Comparison of ENCODE assay signal across 8 cellular contexts in the genomic region with DNA sequence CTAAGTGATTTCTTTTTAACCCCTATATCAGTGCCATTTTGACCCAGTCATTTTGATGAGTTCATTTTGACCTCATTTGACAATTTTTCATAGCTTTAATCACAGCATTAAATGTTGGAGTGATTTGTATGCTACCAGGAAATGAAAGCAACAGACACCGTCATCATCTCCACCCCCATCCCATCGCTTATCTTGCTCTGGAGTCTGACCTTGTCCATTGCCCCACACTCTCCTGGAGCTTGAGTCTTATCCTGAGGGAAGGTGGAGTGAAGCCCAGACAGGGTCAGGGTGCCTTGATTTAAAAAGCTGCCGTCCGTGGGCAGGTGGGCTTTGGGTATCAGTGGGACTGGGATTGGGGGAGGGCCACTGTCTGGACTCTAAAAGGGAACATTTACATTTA.
"Had no signal": no experiment of that assay in that cellular context is flagged by ENCODE, and none has a peak within 500 bp of the region (broad histone marks: within the 10 kb centered on the region; RNA-seq: fewer than 3 reads in every experiment).

No MANE protein-coding gene starts in this region.

- H3K27ac ChIP-seq: GM23248, HL-60 had no signal

- H3K9ac ChIP-seq: GM23248 had no signal

- H3K36me3 ChIP-seq: HAP-1 had no signal

- H3K4me1 ChIP-seq: HAP-1 had no signal

- H3K4me3 ChIP-seq: GM23248, HAP-1 had no signal

- ATAC-seq: HCT116 had no signal

- H3K4me3 Mint-ChIP-seq: HFFc6 had no signal

- H2AFZ ChIP-seq: GM23248 had no signal

- H3K9me3 ChIP-seq: HAP-1 had no signal

- DNase-seq: GM23248, GOT3, H7, HFFc6, IMR-90 had no signal
